Comparison of ENCODE assay signal across 17 cellular contexts in the genomic region with DNA sequence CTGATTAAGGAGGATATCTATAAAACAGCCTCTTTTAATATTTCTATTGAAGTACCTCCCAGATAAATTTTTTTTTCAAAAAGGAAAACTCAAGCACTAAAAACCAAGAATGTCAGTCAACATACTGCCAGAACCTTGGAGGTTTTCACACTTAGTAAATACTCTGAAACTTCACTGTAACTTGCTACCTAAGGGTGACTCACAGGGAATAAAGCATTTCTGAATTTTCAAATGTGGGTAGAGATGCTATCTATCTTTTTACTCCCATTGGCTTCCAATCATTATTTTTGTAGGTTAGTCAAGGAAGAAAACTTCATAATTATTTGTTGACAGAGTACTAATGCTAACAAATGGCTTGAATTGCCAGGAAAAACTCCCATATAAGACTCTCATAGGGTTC. TPM values are rescaled to one million over a fixed set of nuclear protein-coding genes. Genes with fewer than 3 reads are reported as not detected.
"Had no signal": no experiment of that assay in that cellular context is flagged by ENCODE, and none has a peak within 500 bp of the region (broad histone marks: within the 10 kb centered on the region; RNA-seq: fewer than 3 reads in every experiment).

No MANE protein-coding gene starts in this region.

- H3K36me3 Mint-ChIP-seq: naive thymus-derived CD4-positive, alpha-beta T cell had no signal

- H3K4me3 Mint-ChIP-seq: activated naive CD4-positive, alpha-beta T cell treated with anti-CD3 and anti-CD28 coated beads for 36 hours; activated naive CD8-positive, alpha-beta T cell treated with anti-CD3 and anti-CD28 coated beads, Interleukin-2, amount 50 U/mL, for 24 hours; activated T-helper 17 cell treated with anti-CD3 and anti-CD28 coated beads, Interleukin-2, amount 50 U/mL, for 72 hours; naive thymus-derived CD4-positive, alpha-beta T cell; stimulated activated naive B cell treated with anti-CD40 and anti-IgM and Interleukin-4, amounts not matched to agents 10 μg/mL and 1 μg/mL and 100 μg/mL, for 72 hours had no signal

- H3K9me3 ChIP-seq: ascending aorta, gastrocnemius medialis, pancreas, thyroid gland had no signal

- H3K4me3 ChIP-seq: ascending aorta, gastrocnemius medialis, heart left ventricle, lung, pancreas, thyroid gland had no signal

- H3K27me3 Mint-ChIP-seq: activated naive CD8-positive, alpha-beta T cell treated with anti-CD3 and anti-CD28 coated beads, Interleukin-2, amount 50 U/mL, for 24 hours; stimulated activated naive B cell treated with anti-CD40 and anti-IgM and Interleukin-4, amounts not matched to agents 10 μg/mL and 1 μg/mL and 100 μg/mL, for 72 hours had no signal

- H3K4me1 Mint-ChIP-seq: activated naive CD8-positive, alpha-beta T cell treated with anti-CD3 and anti-CD28 coated beads, Interleukin-2, amount 50 U/mL, for 24 hours; activated T-helper 17 cell treated with anti-CD3 and anti-CD28 coated beads, Interleukin-2, amount 50 U/mL, for 72 hours; naive thymus-derived CD4-positive, alpha-beta T cell; stimulated activated naive B cell treated with anti-CD40 and anti-IgM and Interleukin-4, amounts not matched to agents 10 μg/mL and 1 μg/mL and 100 μg/mL, for 72 hours had no signal

- ATAC-seq: activated naive CD8-positive, alpha-beta T cell treated with anti-CD3 and anti-CD28 coated beads, Interleukin-2, amount 50 U/mL, for 24 hours; activated T-helper 17 cell treated with anti-CD3 and anti-CD28 coated beads, Interleukin-2, amount 50 U/mL, for 72 hours; gastrocnemius medialis; heart left ventricle; left colon; naive thymus-derived CD4-positive, alpha-beta T cell; pancreas; stimulated activated naive B cell treated with anti-CD40 and anti-IgM and Interleukin-4, amounts not matched to agents 10 μg/mL and 1 μg/mL and 100 μg/mL, for 72 hours had no signal

- H3K27me3 ChIP-seq: ascending aorta, gastrocnemius medialis, heart left ventricle, pancreas, thyroid gland had no signal

- H3K36me3 ChIP-seq: ascending aorta, gastrocnemius medialis, heart left ventricle, pancreas, thyroid gland had no signal

- DNase-seq: activated CD4-positive, CD25-positive, alpha-beta regulatory T cell treated with anti-CD3 and anti-CD28 coated beads, Interleukin-2, amount 50 U/mL, for 72 hours; activated naive CD4-positive, alpha-beta T cell treated with anti-CD3 and anti-CD28 coated beads for 36 hours; activated naive CD8-positive, alpha-beta T cell treated with anti-CD3 and anti-CD28 coated beads, Interleukin-2, amount 50 U/mL, for 24 hours; central memory CD4-positive, alpha-beta T cell; effector memory CD4-positive, alpha-beta T cell; gastrocnemius medialis; heart left ventricle; left colon; naive thymus-derived CD4-positive, alpha-beta T cell; pancreas; stimulated activated CD4-positive, alpha-beta T cell treated with anti-CD3 and anti-CD28 coated beads, Interleukin-15, amount 100 ng/mL, for 24 hours; stimulated activated CD4-positive, alpha-beta T cell treated with anti-CD3 and anti-CD28 coated beads, Interleukin-4, amount 100 ng/mL, for 1 hour; stimulated activated naive B cell treated with anti-CD40 and anti-IgM and Interleukin-4, amounts not matched to agents 10 μg/mL and 1 μg/mL and 100 μg/mL, for 72 hours; thyroid gland had no signal

- H3K27ac ChIP-seq: ascending aorta, gastrocnemius medialis, heart left ventricle, pancreas, thyroid gland had no signal

- H3K27ac Mint-ChIP-seq: activated naive CD4-positive, alpha-beta T cell treated with anti-CD3 and anti-CD28 coated beads for 36 hours; activated naive CD8-positive, alpha-beta T cell treated with anti-CD3 and anti-CD28 coated beads, Interleukin-2, amount 50 U/mL, for 24 hours; activated T-helper 17 cell treated with anti-CD3 and anti-CD28 coated beads, Interleukin-2, amount 50 U/mL, for 72 hours; naive thymus-derived CD4-positive, alpha-beta T cell; stimulated activated naive B cell treated with anti-CD40 and anti-IgM and Interleukin-4, amounts not matched to agents 10 μg/mL and 1 μg/mL and 100 μg/mL, for 72 hours had no signal

- H3K9me3 Mint-ChIP-seq: activated naive CD8-positive, alpha-beta T cell treated with anti-CD3 and anti-CD28 coated beads, Interleukin-2, amount 50 U/mL, for 24 hours; activated T-helper 17 cell treated with anti-CD3 and anti-CD28 coated beads, Interleukin-2, amount 50 U/mL, for 72 hours had no signal

- H3K4me1 ChIP-seq: ascending aorta, gastrocnemius medialis, heart left ventricle, pancreas, thyroid gland had no signal

RNA-seq across cellular contexts. Expression of gene TMEM232, which starts 58.4 kb away (rescaled TPM):
- total RNA-seq: ascending aorta had no signal
